14 cellular contexts compared by ENCODE assay signal in genomic region chr6:6748001-6748400, GRCh38.
"Had no signal": no experiment of that assay in that cellular context is flagged by ENCODE, and none has a peak within 500 bp of the region (broad histone marks: within the 10 kb centered on the region; RNA-seq: fewer than 3 reads in every experiment).

No MANE protein-coding gene starts in this region.

- H3K36me3 ChIP-seq: gastroesophageal sphincter, sigmoid colon, stomach had no signal

- H3K9me3 Mint-ChIP-seq: memory B cell, nephron had no signal

- H3K36me3 Mint-ChIP-seq: memory B cell had no signal

- H3K27ac Mint-ChIP-seq: endodermal cell, memory B cell had no signal

- DNase-seq: activated CD4-positive, alpha-beta T cell treated with anti-CD3 and anti-CD28 coated beads, Interleukin-2, amount 50 U/mL, for 4 hours; activated CD4-positive, CD25-positive, alpha-beta regulatory T cell treated with anti-CD3 and anti-CD28 coated beads, Interleukin-2, amount 50 U/mL, for 72 hours; activated naive CD4-positive, alpha-beta T cell treated with Interleukin-2 at 50 U/mL for 16 hours; activated T-cell treated with anti-CD3 and anti-CD28 coated beads for 4 hours; aorta; dorsolateral prefrontal cortex; endodermal cell; occipital lobe; sigmoid colon; stimulated activated CD4-positive, alpha-beta T cell treated with anti-CD3 and anti-CD28 coated beads, Interleukin-1b, Interleukin-23, amount 100 ng/mL, for 48 hours had no signal

- H3K27me3 ChIP-seq: dorsolateral prefrontal cortex, gastroesophageal sphincter, sigmoid colon, stomach had no signal

- H3K4me3 Mint-ChIP-seq: endodermal cell, memory B cell, nephron had no signal

- H3K9me3 ChIP-seq: gastroesophageal sphincter, sigmoid colon, stomach had no signal

- H3K4me3 ChIP-seq: gastroesophageal sphincter, sigmoid colon, stomach had no signal

- H3K4me1 Mint-ChIP-seq: memory B cell had no signal

- H3K27ac ChIP-seq: dorsolateral prefrontal cortex, gastroesophageal sphincter had no signal
